Comparison of ENCODE assay signal across 30 cellular contexts in the genomic region with DNA sequence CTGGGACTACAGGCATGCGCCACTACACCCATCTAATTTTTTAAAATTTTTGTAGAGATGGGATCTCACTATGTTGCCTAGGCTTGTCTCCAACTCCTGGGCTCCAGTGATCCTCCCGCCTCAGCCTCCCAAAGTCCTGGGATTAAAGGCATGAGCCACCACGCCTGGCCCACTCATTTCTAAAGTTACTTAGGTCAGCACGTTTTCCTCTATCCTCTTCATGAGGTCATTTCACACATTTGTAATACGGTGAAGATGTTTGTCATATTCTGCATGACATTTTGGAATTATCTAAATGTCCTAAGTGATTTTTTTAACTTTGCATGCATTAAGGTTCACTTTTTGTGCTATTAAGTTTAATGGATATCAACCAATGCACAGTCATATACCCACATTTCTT. TPM values are rescaled to one million over a fixed set of nuclear protein-coding genes. Genes with fewer than 3 reads are reported as not detected.
"Had no signal": no experiment of that assay in that cellular context is flagged by ENCODE, and none has a peak within 500 bp of the region (broad histone marks: within the 10 kb centered on the region; RNA-seq: fewer than 3 reads in every experiment).

No MANE protein-coding gene starts in this region.

- H3K9me3 ChIP-seq: body of pancreas, MG63, SJSA1 had no signal

- H3K4me3 Mint-ChIP-seq: activated CD8-positive, alpha-beta memory T cell treated with anti-CD3 and anti-CD28 coated beads, Interleukin-2, amount 10 ng/mL, durations not matched to agents 7 days and 5 days; activated naive CD4-positive, alpha-beta T cell treated with anti-CD3 and anti-CD28 coated beads, Interleukin-2, amount 50 U/mL, for 24 hours; activated T-cell treated with anti-CD3 and anti-CD28 coated beads, Interleukin-2, amount 50 U/mL, for 24 hours; activated T-helper 1 cell treated with anti-CD3 and anti-CD28 coated beads, Interleukin-12 subunit alpha, Interleukin-12 subunit beta, Interleukin-2, Interleukin-4 antibody, amounts not matched to agents 30 ng/mL and 10 ng/mL and 1 ng/mL, durations not matched to agents 14 hours and 24 hours and 36 hours; T-helper 1 cell treated with Interleukin-12 subunit alpha and Interleukin-12 subunit beta and Interleukin-4 antibody, amounts not matched to agents 30 μg/mL and 1 μg/mL, for 36 hours; WTC11 had no signal

- H3K27ac Mint-ChIP-seq: activated CD8-positive, alpha-beta memory T cell treated with anti-CD3 and anti-CD28 coated beads, Interleukin-2, amount 10 ng/mL, durations not matched to agents 7 days and 5 days; activated naive CD4-positive, alpha-beta T cell treated with anti-CD3 and anti-CD28 coated beads, Interleukin-2, amount 50 U/mL, for 24 hours; activated T-cell treated with anti-CD3 and anti-CD28 coated beads, Interleukin-2, amount 50 U/mL, for 24 hours; activated T-helper 1 cell treated with anti-CD3 and anti-CD28 coated beads, Interleukin-12 subunit alpha, Interleukin-12 subunit beta, Interleukin-2, Interleukin-4 antibody, amounts not matched to agents 30 ng/mL and 10 ng/mL and 1 ng/mL, durations not matched to agents 14 hours and 24 hours and 36 hours; T-helper 1 cell treated with Interleukin-12 subunit alpha and Interleukin-12 subunit beta and Interleukin-4 antibody, amounts not matched to agents 30 μg/mL and 1 μg/mL, for 36 hours; WTC11 had no signal

- H3K9me3 Mint-ChIP-seq: activated naive CD4-positive, alpha-beta T cell treated with anti-CD3 and anti-CD28 coated beads, Interleukin-2, amount 50 U/mL, for 24 hours; activated T-cell treated with anti-CD3 and anti-CD28 coated beads, Interleukin-2, amount 50 U/mL, for 24 hours; activated T-helper 1 cell treated with anti-CD3 and anti-CD28 coated beads, Interleukin-12 subunit alpha, Interleukin-12 subunit beta, Interleukin-2, Interleukin-4 antibody, amounts not matched to agents 30 ng/mL and 10 ng/mL and 1 ng/mL, durations not matched to agents 14 hours and 24 hours and 36 hours; T-helper 1 cell treated with Interleukin-12 subunit alpha and Interleukin-12 subunit beta and Interleukin-4 antibody, amounts not matched to agents 30 μg/mL and 1 μg/mL, for 36 hours; WTC11 had no signal

- H3K27me3 Mint-ChIP-seq: activated CD8-positive, alpha-beta memory T cell treated with anti-CD3 and anti-CD28 coated beads, Interleukin-2, amount 10 ng/mL, durations not matched to agents 7 days and 5 days; activated naive CD4-positive, alpha-beta T cell treated with anti-CD3 and anti-CD28 coated beads, Interleukin-2, amount 50 U/mL, for 24 hours; activated T-cell treated with anti-CD3 and anti-CD28 coated beads, Interleukin-2, amount 50 U/mL, for 24 hours had no signal

- FAIRE-seq: RCC 7860 had no signal

- H3K36me3 Mint-ChIP-seq: activated CD8-positive, alpha-beta memory T cell treated with anti-CD3 and anti-CD28 coated beads, Interleukin-2, amount 10 ng/mL, durations not matched to agents 7 days and 5 days; WTC11 had no signal

- H3K4me3 ChIP-seq: body of pancreas, cardiac muscle cell, MG63, SJSA1 had no signal

- DNase-seq: activated CD4-positive, alpha-beta T cell treated with anti-CD3 and anti-CD28 coated beads for 48 hours; activated CD4-positive, alpha-beta T cell treated with anti-CD3 and anti-CD28 coated beads, Interleukin-2, amount 50 U/mL, for 4 hours; activated CD4-positive, CD25-positive, alpha-beta regulatory T cell treated with anti-CD3 and anti-CD28 coated beads, Interleukin-2, amount 50 U/mL, for 72 hours; activated CD8-positive, alpha-beta memory T cell treated with anti-CD3 and anti-CD28 coated beads, Interleukin-2, amount 10 ng/mL, durations not matched to agents 7 days and 5 days; activated effector memory CD4-positive, alpha-beta T cell treated with Interleukin-2 at 50 U/mL for 16 hours; activated naive CD4-positive, alpha-beta T cell; activated T-cell treated with anti-CD3 and anti-CD28 coated beads, Interleukin-2, amount 50 U/mL, for 24 hours; aorta; body of pancreas; MG63; MV-4-11; NCI-H1092 treated with DMSO at 0.1 percent for 48 hours; NCI-H1417 treated with DMSO at 0.1 percent for 48 hours; NCI-H1694; NCI-H2029; NCI-H2107; NCI-H2171 treated with DMSO at 0.1 percent for 48 hours; NCI-H510A; NCI-H526 treated with DMSO at 0.1 percent for 48 hours; NCI-H82; OCI-M1; SHP77 had no signal

- H3K27me3 ChIP-seq: body of pancreas, cardiac muscle cell, MG63, SJSA1 had no signal

- H3K27ac ChIP-seq: body of pancreas, cardiac muscle cell, SJSA1 had no signal

- ATAC-seq: activated CD8-positive, alpha-beta memory T cell treated with anti-CD3 and anti-CD28 coated beads, Interleukin-2, amount 10 ng/mL, durations not matched to agents 7 days and 5 days; body of pancreas; SK-N-SH treated with all-trans-retinoic acid at 6 μM for 48 hours; WTC11 had no signal

- H3K36me3 ChIP-seq: cardiac muscle cell, MG63, SJSA1 had no signal

RNA-seq across cellular contexts. Expression of gene DEFB132, which starts 55.9 kb away (rescaled TPM):
- total RNA-seq: activated CD8-positive, alpha-beta memory T cell treated with anti-CD3 and anti-CD28 coated beads, Interleukin-2, amount 10 ng/mL, durations not matched to agents 7 days and 5 days; activated T-helper 1 cell treated with anti-CD3 and anti-CD28 coated beads, Interleukin-12 subunit alpha, Interleukin-12 subunit beta, Interleukin-2, Interleukin-4 antibody, amounts not matched to agents 30 ng/mL and 10 ng/mL and 1 ng/mL, durations not matched to agents 14 hours and 24 hours and 36 hours; aorta; body of pancreas; cardiac muscle cell; SJSA1; WTC11 had no signal
- polyA plus RNA-seq: aorta, cardiac muscle cell had no signal
